ENCODE assay signal across 8 cellular contexts in the genomic region with DNA sequence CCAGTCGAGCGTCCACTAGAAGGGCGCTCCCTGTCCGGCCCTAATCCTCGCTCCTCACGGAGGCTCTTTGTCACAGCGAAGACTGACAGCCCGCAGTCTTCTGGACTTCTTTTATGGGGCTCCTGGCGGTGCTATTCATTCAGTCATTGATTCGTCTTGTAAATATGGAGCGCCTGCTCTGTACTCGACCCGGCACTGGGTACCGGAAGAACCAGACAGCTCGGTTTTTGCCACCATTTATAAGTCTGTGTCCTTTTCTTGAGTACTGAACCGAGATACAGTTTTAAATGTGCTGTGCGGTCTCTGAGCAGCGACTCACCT. TPM values are rescaled to one million over a fixed set of nuclear protein-coding genes. Genes with fewer than 3 reads are reported as not detected.
A peak's percentile ranks its signal among the peaks of the same experiment; 100 is the strongest.
DNase-seq lines count a peak whose midpoint lies in the region; ATAC-seq and TF ChIP-seq lines count a peak whose summit lies in the region.

No MANE protein-coding gene starts in this region.

- peaks cover 17% of the 10 kb centered on the region for H3K9me3 Mint-ChIP-seq in progenitor cell of endocrine pancreas (ENCODE audit: low read depth)

- H3K4me3 ChIP-seq in esophagus squamous epithelium: peak overlapping the region; percentile 56 to 90 (median 80)

- peak overlapping the region; percentile 89 for H3K4me3 Mint-ChIP-seq in progenitor cell of endocrine pancreas (ENCODE audit: low read depth)

- intact Hi-C loops in esophagus squamous epithelium (cut with DNase I): no loop called here

- H3K4me1 Mint-ChIP-seq in progenitor cell of endocrine pancreas (ENCODE audit: low read depth): peaks cover 16% of the 10 kb centered on the region

- peaks cover 13 to 31% (median 15%) of the 10 kb centered on the region in 3 donors for H3K4me1 ChIP-seq in esophagus squamous epithelium

- TF ChIP-seq POLR2A in esophagus squamous epithelium (IDR thresholded peaks at IDR 0.05): no peak

- 0 to 1% methylated on average over 10 to 18 of the region's 18 CpGs for WGBS in esophagus squamous epithelium, 2 donors

- H3K36me3 Mint-ChIP-seq in progenitor cell of endocrine pancreas (ENCODE audit: insufficient read depth): peaks cover 28% of the 10 kb centered on the region

- H3K27me3 Mint-ChIP-seq in progenitor cell of endocrine pancreas: no peaks in the 10 kb centered on the region

- peak; percentile 22 for DNase-seq in A172 (ENCODE audit: low spot score)
- DNase-seq in esophagus squamous epithelium (lab: John Stamatoyannopoulos, UW): no peak
- no peak for DNase-seq in progenitor cell of endocrine pancreas (ENCODE audit: low spot score, unreplicated experiment)
- no peak for DNase-seq in COLO668 (lab: John Stamatoyannopoulos, UW; ENCODE audit: unreplicated experiment)

- peak; percentile 13 for ATAC-seq in GM18508 (IDR thresholded peaks at IDR 0.05; ENCODE audit: insufficient read depth, unreplicated experiment)
- ATAC-seq in HG03378 (IDR thresholded peaks at IDR 0.05; ENCODE audit: unreplicated experiment): peak; percentile 35
- peak; percentile 37 for ATAC-seq in SK-N-SH treated with all-trans-retinoic acid at 6 μM for 48 hours
- ATAC-seq in HG02623 (IDR thresholded peaks at IDR 0.05; ENCODE audit: unreplicated experiment): no peak

- H3K27ac Mint-ChIP-seq in progenitor cell of endocrine pancreas: peak overlapping the region; percentile 99

- H3K9me3 ChIP-seq in esophagus squamous epithelium: no peaks in the 10 kb centered on the region

- TF ChIP-seq CTCF in esophagus squamous epithelium (IDR thresholded peaks at IDR 0.05) (peak in 1 of 6 experiments; percentile 8), progenitor cell of endocrine pancreas (IDR thresholded peaks at IDR 0.05; ENCODE audit: unreplicated experiment) (no peak)

- peak overlapping the region; percentile 92 to 98 (median 96) for H3K27ac ChIP-seq in esophagus squamous epithelium

- no peaks in the 10 kb centered on the region for H3K27me3 ChIP-seq in esophagus squamous epithelium

- peaks cover 0 to 12% (median 0%) of the 10 kb centered on the region in 3 donors for H3K36me3 ChIP-seq in esophagus squamous epithelium

TF ChIP-seq in SK-N-SH treated with all-trans-retinoic acid at 6 μM for 48 hours, 23 proteins besides CTCF, POLR2A, EP300 and RAD21:
- TF ChIP-seq GLIS3 (CRISPR knock-in tag; IDR thresholded peaks at IDR 0.05) (no peak), SNAI2 (CRISPR knock-in tag; IDR thresholded peaks at IDR 0.05) (no peak)

RNA-seq across cellular contexts. Expression of a gene that starts 0.6 kb away (rescaled TPM):
- 2.3 and 3.5 TPM in 2 replicates for total RNA-seq in A172 (2014; rRNA removed; shearing (Covaris generic))
- total RNA-seq in esophagus squamous epithelium (10 to 100 TPM; 13.4 to 21.7 (median 16.6) TPM), progenitor cell of endocrine pancreas (19.6 and 21.7 TPM in 2 replicates)

RNA-seq across cellular contexts. Expression of a gene that starts 0.7 kb away (rescaled TPM):
- 3.3 and 3.7 TPM in 2 replicates for total RNA-seq in A172 (2014; rRNA removed; shearing (Covaris generic))
- total RNA-seq in esophagus squamous epithelium (10 to 100 TPM in 2 of 4 donors, 1 to 10 TPM in 2; 6.5 to 14.2 (median 9.3) TPM), progenitor cell of endocrine pancreas (13.1 and 14.4 TPM in 2 replicates)
